Comparison of ENCODE assay signal across 29 cellular contexts in the genomic region with DNA sequence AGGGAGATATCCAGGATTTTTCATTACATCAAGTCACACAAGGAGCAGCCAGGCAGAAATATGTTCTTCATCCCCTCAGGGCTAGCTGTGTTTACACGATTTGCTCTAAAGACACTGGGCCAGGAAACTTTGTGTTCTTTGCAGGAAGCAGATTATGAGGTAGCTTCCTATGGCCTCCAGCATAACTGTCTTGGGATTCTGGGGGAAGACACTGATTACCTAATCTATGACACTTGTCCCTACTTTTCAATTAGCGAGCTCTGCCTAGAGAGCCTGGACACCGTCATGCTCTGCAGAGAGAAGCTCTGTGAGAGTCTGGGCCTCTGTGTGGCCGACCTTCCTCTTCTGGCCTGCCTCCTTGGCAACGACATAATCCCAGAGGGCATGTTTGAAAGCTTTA. TPM values are rescaled to one million over a fixed set of nuclear protein-coding genes. Genes with fewer than 3 reads are reported as not detected.
A peak's percentile ranks its signal among the peaks of the same experiment; 100 is the strongest.
DNase-seq lines count a peak whose midpoint lies in the region; ATAC-seq, FAIRE-seq and TF ChIP-seq lines count a peak whose summit lies in the region.
"Had no signal": no experiment of that assay in that cellular context is flagged by ENCODE, and none has a peak within 500 bp of the region (broad histone marks: within the 10 kb centered on the region; RNA-seq: fewer than 3 reads in every experiment).

No MANE protein-coding gene starts in this region.

- peak; percentile 83 for FAIRE-seq in endothelial cell of umbilical vein (lab: Jason Lieb, UNC)
- FAIRE-seq: bronchial epithelial cell, keratinocyte had no signal

- no peak for ATAC-seq in activated T-cell treated with anti-CD3 and anti-CD28 coated beads, Interleukin-2, amount 50 U/mL, for 72 hours (replicated peaks in 1 of 2)
- ATAC-seq in Panc1 = no peak
- no peak for ATAC-seq in HG02970 (IDR thresholded peaks at IDR 0.05; ENCODE audit: low FRiP score, unreplicated experiment)
- ATAC-seq: gastroesophageal sphincter, psoas muscle, SK-N-SH treated with all-trans-retinoic acid at 6 μM for 48 hours had no signal

- H3K4me1 ChIP-seq in Panc1 (ENCODE audit: control insufficient read depth, insufficient read depth, low read length) = peaks cover 9% of the 10 kb centered on the region; the same call in 1 of the 2 replicates
- H3K4me1 ChIP-seq in endothelial cell of umbilical vein (ENCODE audit: control insufficient read depth, extremely low read depth, insufficient read depth, low read length) = peaks cover 8% of the 10 kb centered on the region

- no peak overlapping the region for H3K9ac ChIP-seq in endothelial cell of umbilical vein (replicated peaks; ENCODE audit: extremely low read depth, insufficient read depth, low read length)
- H3K9ac ChIP-seq: GM23248 had no signal

- BruUV-seq in Panc1 (replicated peaks; lab: Mats Ljungman, UMichigan) = TSS peak; percentile 24
- TSS peak; percentile 23 for BruUV-seq in endothelial cell of umbilical vein (replicated peaks; lab: Mats Ljungman, UMichigan)

- CTCF ChIA-PET in Panc1 (lab: Charles Lee) (no interaction called here), endothelial cell of umbilical vein (lab: Charles Lee) (interaction anchor here (0.7 to 1.0 kb wide), 2 partner anchors 24 to 486 kb away, joined by 4 to 5 read pairs; no protein-coding TSS in a partner anchor)

- no peak for TF ChIP-seq CTCF in Panc1 (IDR thresholded peaks at IDR 0.05)
- no peak for TF ChIP-seq CTCF in endothelial cell of umbilical vein (IDR thresholded peaks at IDR 0.05; ENCODE audit: extremely low read depth in 1 of 2, insufficient read depth in 1 of 2, low read depth in 1 of 2, low read length in 2 of 2)
- no peak for TF ChIP-seq CTCF in progenitor cell of endocrine pancreas (IDR thresholded peaks at IDR 0.05; ENCODE audit: unreplicated experiment)

- H3K4me1 Mint-ChIP-seq in activated T-cell treated with anti-CD3 and anti-CD28 coated beads, Interleukin-2, amount 50 U/mL, for 72 hours (ENCODE audit: low read depth) = peaks cover 31% of the 10 kb centered on the region
- no peaks in the 10 kb centered on the region for H3K4me1 Mint-ChIP-seq in progenitor cell of endocrine pancreas (ENCODE audit: low read depth)
- H3K4me1 Mint-ChIP-seq: endodermal cell had no signal

- no peaks in the 10 kb centered on the region for H4K20me1 ChIP-seq in endothelial cell of umbilical vein (replicated peaks; ENCODE audit: control insufficient read depth, extremely low read depth, insufficient read depth, low read length)

- H3K27ac ChIP-seq in Panc1 (ENCODE audit: low read length) (no peak overlapping the region), endothelial cell of umbilical vein (ENCODE audit: insufficient read depth, low read depth, low read length) (peak overlapping the region; percentile 23)
- H3K27ac ChIP-seq: GM23248, psoas muscle, skin epidermis had no signal

- H3K36me3 Mint-ChIP-seq in activated T-cell treated with anti-CD3 and anti-CD28 coated beads, Interleukin-2, amount 50 U/mL, for 72 hours (ENCODE audit: insufficient read depth in 2 of 2) = peaks cover 9 to 34% of the 10 kb centered on the region in 2 donors
- H3K36me3 Mint-ChIP-seq in progenitor cell of endocrine pancreas (ENCODE audit: insufficient read depth) = peaks cover 14% of the 10 kb centered on the region

- POLR2A ChIA-PET in Panc1 (lab: Charles Lee) (no interaction called here), endothelial cell of umbilical vein (lab: Charles Lee) (no interaction called here)

- dilution Hi-C loops in endothelial cell of umbilical vein (cut with MboI; ENCODE audit: extremely low pct_ligation_motif_present, low sequenced_read_pairs) = no loop called here

- H3K9me1 ChIP-seq in endothelial cell of umbilical vein (replicated peaks; ENCODE audit: control insufficient read depth, extremely low read depth, insufficient read depth, low read length) = no peaks in the 10 kb centered on the region

- no peak overlapping the region for H3K4me3 ChIP-seq in Panc1 (ENCODE audit: low read depth in 2 of 2, low read length in 2 of 2)
- H3K4me3 ChIP-seq in endothelial cell of umbilical vein (replicated peaks in 1 of 3; ENCODE audit: insufficient read depth in 1 of 3, low read depth in 1 of 3, low read length in 3 of 3) = no peak overlapping the region
- H3K4me3 ChIP-seq: coronary artery, gastroesophageal sphincter, GM23248, psoas muscle, skin epidermis had no signal

- peak overlapping the region; percentile 35 for H3K27ac Mint-ChIP-seq in activated T-cell treated with anti-CD3 and anti-CD28 coated beads, Interleukin-2, amount 50 U/mL, for 72 hours
- H3K27ac Mint-ChIP-seq in progenitor cell of endocrine pancreas = peak overlapping the region; percentile 23
- H3K27ac Mint-ChIP-seq: activated CD4-positive, alpha-beta memory T cell treated with anti-CD3 and anti-CD28 coated beads, Interleukin-2, amount 10 ng/mL, durations not matched to agents 7 days and 5 days; endodermal cell; memory B cell; T-helper 2 cell treated with Interferon-gamma antibody and Interleukin-4, amounts not matched to agents 5 μg/mL and 100 μg/mL, for 36 hours had no signal

- H2AFZ ChIP-seq in endothelial cell of umbilical vein (ENCODE audit: low read depth, low read length) = no peak overlapping the region
- H2AFZ ChIP-seq: GM23248 had no signal

- peaks cover 26% of the 10 kb centered on the region for H3K79me2 ChIP-seq in endothelial cell of umbilical vein (ENCODE audit: control insufficient read depth, insufficient read depth, low read length)

- no peaks in the 10 kb centered on the region for H3K9me3 Mint-ChIP-seq in activated T-cell treated with anti-CD3 and anti-CD28 coated beads, Interleukin-2, amount 50 U/mL, for 72 hours
- H3K9me3 Mint-ChIP-seq in progenitor cell of endocrine pancreas (ENCODE audit: low read depth) = no peaks in the 10 kb centered on the region
- H3K9me3 Mint-ChIP-seq: activated CD4-positive, alpha-beta memory T cell treated with anti-CD3 and anti-CD28 coated beads, Interleukin-2, amount 10 ng/mL, durations not matched to agents 7 days and 5 days; CD8-positive, alpha-beta memory T cell; endodermal cell; memory B cell; T-helper 2 cell treated with Interferon-gamma antibody and Interleukin-4, amounts not matched to agents 5 μg/mL and 100 μg/mL, for 36 hours had no signal

- no peak for TF ChIP-seq POLR2A in endothelial cell of umbilical vein (IDR thresholded peaks at IDR 0.05; ENCODE audit: low read depth, low read length)

- no peaks in the 10 kb centered on the region for H3K27me3 Mint-ChIP-seq in activated T-cell treated with anti-CD3 and anti-CD28 coated beads, Interleukin-2, amount 50 U/mL, for 72 hours (ENCODE audit: low read depth)
- no peaks in the 10 kb centered on the region for H3K27me3 Mint-ChIP-seq in progenitor cell of endocrine pancreas
- H3K27me3 Mint-ChIP-seq: activated CD4-positive, alpha-beta memory T cell treated with anti-CD3 and anti-CD28 coated beads, Interleukin-2, amount 10 ng/mL, durations not matched to agents 7 days and 5 days; CD8-positive, alpha-beta memory T cell; memory B cell had no signal

- in situ Hi-C loops in Panc1 (cut with HindIII; ENCODE audit: low pct_unique_long_range_greater_than_20kb, low sequenced_read_pairs) = no loop called here

- intact Hi-C loops in Panc1 (cut with micrococcal nuclease; ENCODE audit: unreplicated experiment) (no loop called here), endothelial cell of umbilical vein (cut with micrococcal nuclease) (no loop called here)

- H3K27me3 ChIP-seq in Panc1 (ENCODE audit: control insufficient read depth, insufficient read depth, low read length) (no peaks in the 10 kb centered on the region), endothelial cell of umbilical vein (ENCODE audit: control insufficient read depth in 2 of 2, insufficient read depth in 2 of 2, low read length in 2 of 2) (no peaks in the 10 kb centered on the region)
- H3K27me3 ChIP-seq: gastroesophageal sphincter had no signal

- H3K9me3 ChIP-seq in Panc1 (ENCODE audit: control insufficient read depth, insufficient read depth, low read depth, low read length) = no peaks in the 10 kb centered on the region
- no peaks in the 10 kb centered on the region for H3K9me3 ChIP-seq in endothelial cell of umbilical vein (replicated peaks; ENCODE audit: control insufficient read depth, insufficient read depth, low read length)
- H3K9me3 ChIP-seq: gastroesophageal sphincter, psoas muscle had no signal

- H3K4me2 ChIP-seq in endothelial cell of umbilical vein (ENCODE audit: insufficient read depth, low read length) = no peak overlapping the region

- H3K36me3 ChIP-seq in Panc1 (ENCODE audit: control insufficient read depth, insufficient read depth, low read length) (no peaks in the 10 kb centered on the region), endothelial cell of umbilical vein (ENCODE audit: control insufficient read depth in 2 of 2, extremely low read depth in 1 of 2, insufficient read depth in 2 of 2, low read length in 2 of 2) (no peaks in the 10 kb centered on the region)

- no peak for DNase-seq in activated T-cell treated with anti-CD3 and anti-CD28 coated beads, Interleukin-2, amount 50 U/mL, for 72 hours
- DNase-seq in activated T-cell treated with anti-CD3 and anti-CD28 coated beads for 4 hours (no peak), Panc1 (ENCODE audit: low read depth, low spot score) (no peak), endothelial cell of umbilical vein (ENCODE audit: low read depth, low spot score) (peak; percentile 65), progenitor cell of endocrine pancreas (ENCODE audit: low spot score, unreplicated experiment) (no peak), NCI-H2227 treated with DMSO at 0.1 percent for 48 hours (lab: John Stamatoyannopoulos, UW) (no peak), SIG-M5 (lab: John Stamatoyannopoulos, UW) (no peak)
- DNase-seq: 8988T; activated CD4-positive, alpha-beta memory T cell treated with anti-CD3 and anti-CD28 coated beads, Interleukin-2, amount 10 ng/mL, durations not matched to agents 7 days and 5 days; activated gamma-delta T cell treated with Interleukin-2 at 50 U/mL for 16 hours; CD8-positive, alpha-beta memory T cell; endodermal cell; GF-D8; GM23248; NCI-H1048; NCI-H187; NCI-H69; psoas muscle; RPMI8226; stimulated activated CD4-positive, alpha-beta T cell treated with anti-CD3 and anti-CD28 coated beads, Interleukin-1b, Interleukin-23, amount 100 ng/mL, for 48 hours had no signal

- no peak overlapping the region for H3K4me3 Mint-ChIP-seq in activated T-cell treated with anti-CD3 and anti-CD28 coated beads, Interleukin-2, amount 50 U/mL, for 72 hours
- no peak overlapping the region for H3K4me3 Mint-ChIP-seq in progenitor cell of endocrine pancreas (ENCODE audit: low read depth)
- H3K4me3 Mint-ChIP-seq: activated CD4-positive, alpha-beta memory T cell treated with anti-CD3 and anti-CD28 coated beads, Interleukin-2, amount 10 ng/mL, durations not matched to agents 7 days and 5 days; CD8-positive, alpha-beta memory T cell; endodermal cell; memory B cell; T-helper 2 cell treated with Interferon-gamma antibody and Interleukin-4, amounts not matched to agents 5 μg/mL and 100 μg/mL, for 36 hours had no signal

RNA-seq across cellular contexts. Expression of a gene that starts 11.2 kb away (rescaled TPM):
- total RNA-seq in activated T-cell treated with anti-CD3 and anti-CD28 coated beads, Interleukin-2, amount 50 U/mL, for 72 hours = 10 to 100 TPM; 17.2 to 23.2 TPM
- total RNA-seq in Panc1 (2021; ENCODE audit: unreplicated experiment) (38.0 TPM), endothelial cell of umbilical vein (28.1 and 28.2 TPM in 2 replicates), progenitor cell of endocrine pancreas (46.2 and 49.3 TPM in 2 replicates)
- polyA plus RNA-seq in Panc1 (2012; ENCODE audit: insufficient read length) = 32.6 TPM
- 9.9 and 10.8 TPM in 2 replicates for polyA plus RNA-seq in endothelial cell of umbilical vein
- 7.7 and 9.2 TPM in 2 replicates for polyA plus RNA-seq in endothelial cell of umbilical vein (2011; cell fraction: cytosol; rRNA removed)
- polyA plus RNA-seq in endothelial cell of umbilical vein (2011; cell fraction: nucleus; rRNA removed) = 24.8 and 25.3 TPM in 2 replicates
- polyA plus RNA-seq in endothelial cell of umbilical vein (2012) = 17.0 and 20.3 TPM in 2 replicates
- 33.3 and 42.2 TPM in 2 replicates for polyA minus RNA-seq in endothelial cell of umbilical vein
- 4.5 TPM for polyA minus RNA-seq in endothelial cell of umbilical vein (2011; cell fraction: cytosol; rRNA and poly(A)+ RNA removed)
- polyA minus RNA-seq in endothelial cell of umbilical vein (2011; cell fraction: nucleus; rRNA and poly(A)+ RNA removed) = 44.1 and 70.7 TPM in 2 replicates

RNA-seq across cellular contexts. Expression of a gene that starts 26.8 kb away (rescaled TPM):
- 1 to 10 TPM; 1.7 to 2.3 TPM for total RNA-seq in activated T-cell treated with anti-CD3 and anti-CD28 coated beads, Interleukin-2, amount 50 U/mL, for 72 hours
- 2.4 TPM for total RNA-seq in Panc1 (2021; ENCODE audit: unreplicated experiment)
- polyA plus RNA-seq in Panc1 (2012; ENCODE audit: insufficient read length) = 1.6 TPM
- total RNA-seq in endothelial cell of umbilical vein = 2.0 and 2.3 TPM in 2 replicates
- polyA plus RNA-seq in endothelial cell of umbilical vein = 1.4 and 1.7 TPM in 2 replicates
- polyA plus RNA-seq in endothelial cell of umbilical vein (2011; cell fraction: cytosol; rRNA removed) = 1.1 and 1.8 TPM in 2 replicates
- 4.3 and 4.9 TPM in 2 replicates for polyA plus RNA-seq in endothelial cell of umbilical vein (2011; cell fraction: nucleus; rRNA removed)
- polyA plus RNA-seq in endothelial cell of umbilical vein (2012) = 1.4 and 2.2 TPM in 2 replicates
- polyA minus RNA-seq in endothelial cell of umbilical vein = 0.83 and 1.1 TPM in 2 replicates
- polyA minus RNA-seq in endothelial cell of umbilical vein (2011; cell fraction: cytosol; rRNA and poly(A)+ RNA removed) = not detected
- 0.77 and 1.9 TPM in 2 replicates for polyA minus RNA-seq in endothelial cell of umbilical vein (2011; cell fraction: nucleus; rRNA and poly(A)+ RNA removed)
- 75.3 and 79.1 TPM in 2 replicates for total RNA-seq in progenitor cell of endocrine pancreas

Comparison
In these comparisons a context has a peak if more than half of its experiments do, and no peak if none do; other contexts are left out.
1. RNA of a gene that starts 26.8 kb away (total RNA-seq): 75.3 to 79.1 TPM in progenitor cell of endocrine pancreas; 2.4 TPM in Panc1 (single experiment), 2.0 to 2.3 TPM in endothelial cell of umbilical vein and 1.7 to 2.3 TPM in activated T-cell treated with anti-CD3 and anti-CD28 coated beads, Interleukin-2, amount 50 U/mL, for 72 hours; every median in the first group is over 10 times any median in the second.